18 cellular contexts compared by ENCODE assay signal in genomic region chr2:71832844-71833243, GRCh38.
"Had no signal": no experiment of that assay in that cellular context is flagged by ENCODE, and none has a peak within 500 bp of the region (broad histone marks: within the 10 kb centered on the region; RNA-seq: fewer than 3 reads in every experiment).

No MANE protein-coding gene starts in this region.

- H3K4me3 Mint-ChIP-seq: naive thymus-derived CD8-positive, alpha-beta T cell had no signal

- H3K4me2 ChIP-seq: hepatocyte had no signal

- H3K27ac Mint-ChIP-seq: naive thymus-derived CD8-positive, alpha-beta T cell had no signal

- H3K4me3 ChIP-seq: esophagus squamous epithelium, hepatocyte, lung, skin epidermis, stomach, thoracic aorta, transverse colon had no signal

- H3K9me3 ChIP-seq: esophagus squamous epithelium, neutrophil, stomach, thoracic aorta, transverse colon had no signal

- H3K27me3 ChIP-seq: esophagus squamous epithelium, hepatocyte, transverse colon had no signal

- H3K36me3 ChIP-seq: esophagus squamous epithelium, neutrophil, stomach, thoracic aorta, transverse colon had no signal

- H3K79me2 ChIP-seq: hepatocyte had no signal

- ATAC-seq: foreskin keratinocyte; left colon; left ventricle myocardium superior; naive thymus-derived CD8-positive, alpha-beta T cell; sciatic nerve had no signal

- DNase-seq: effector memory CD4-positive, alpha-beta T cell; esophagus squamous epithelium; foreskin keratinocyte; left colon; left ventricle myocardium superior; mesendoderm; naive thymus-derived CD8-positive, alpha-beta T cell; posterior cingulate gyrus; stimulated activated naive CD4-positive, alpha-beta T cell; transverse colon had no signal

- H3K36me3 Mint-ChIP-seq: naive thymus-derived CD8-positive, alpha-beta T cell had no signal

- H3K4me1 Mint-ChIP-seq: naive thymus-derived CD8-positive, alpha-beta T cell had no signal

- H3K4me1 ChIP-seq: foreskin keratinocyte had no signal

- H3K27ac ChIP-seq: epithelial cell of prostate, esophagus squamous epithelium, foreskin keratinocyte, hepatocyte, neutrophil, stomach, thoracic aorta, transverse colon had no signal

- H2AFZ ChIP-seq: hepatocyte had no signal
